In genomic region chr7:33109758-33110238, GRCh38 we compare ENCODE assay signal across 8 cellular contexts. TPM values are rescaled to one million over a fixed set of nuclear protein-coding genes. Genes with fewer than 3 reads are reported as not detected.
DNase-seq lines count a peak whose midpoint lies in the region; ATAC-seq, FAIRE-seq and TF ChIP-seq lines count a peak whose summit lies in the region.

No MANE protein-coding gene starts in this region.

- TF ChIP-seq CTCF in 22Rv1 (IDR thresholded peaks at IDR 0.05), result peak; percentile 39; the same call in 1 of the 2 replicates
- peak in 1 of 6 experiments; percentile 0 for TF ChIP-seq CTCF in esophagus squamous epithelium (IDR thresholded peaks at IDR 0.05)
- no peak for TF ChIP-seq CTCF in pancreas (IDR thresholded peaks at IDR 0.05)

- WGBS in esophagus squamous epithelium, 2 donors, result 12 to 17% methylated on average over 11 of the region's 11 CpGs
- WGBS in pancreas, 2 donors, result 24 to 28% methylated on average over 11 of the region's 11 CpGs

- H3K9me3 ChIP-seq in SK-N-MC (ENCODE audit: low read depth, low read length) (no peaks in the 10 kb centered on the region), esophagus squamous epithelium (no peaks in the 10 kb centered on the region), pancreas (no peaks in the 10 kb centered on the region)

- intact Hi-C loops in esophagus squamous epithelium (cut with DNase I) (no loop called here), pancreas (cut with DNase I) (loop anchor here in 1 of 3 donors (5.0 to 10.0 kb wide), 2 partner anchors 55 to 167 kb away; no protein-coding TSS in a partner anchor)

- peak overlapping the region; percentile 66 for H3K9ac ChIP-seq in SK-N-MC (ENCODE audit: insufficient read length)

- H3K4me1 ChIP-seq in esophagus squamous epithelium (peaks cover 17 to 45% (median 24%) of the 10 kb centered on the region in 3 donors), pancreas (peaks cover 13 to 23% (median 16%) of the 10 kb centered on the region in 3 donors)

- no peak for TF ChIP-seq POLR2A in esophagus squamous epithelium (IDR thresholded peaks at IDR 0.05)

- no peaks in the 10 kb centered on the region for H3K27me3 ChIP-seq in esophagus squamous epithelium
- no peaks in the 10 kb centered on the region for H3K27me3 ChIP-seq in pancreas

- H3K27ac ChIP-seq in 22Rv1 (peak overlapping the region; percentile 55), SK-N-MC (no peak overlapping the region), esophagus squamous epithelium (peak overlapping the region in 2 of 4 donors; percentile 29 to 88), pancreas (no peak overlapping the region)

- ATAC-seq in GM18502 (IDR thresholded peaks at IDR 0.05; ENCODE audit: poor library complexity, unreplicated experiment), result peak; percentile 2
- ATAC-seq in pancreas, result no peak
- no peak for ATAC-seq in HG03159 (IDR thresholded peaks at IDR 0.05; ENCODE audit: unreplicated experiment)

- FAIRE-seq in pancreas (lab: Jason Lieb, UNC), result no peak

- DNase-seq in SK-N-MC (ENCODE audit: low read depth, low spot score) (no peak), esophagus squamous epithelium (lab: John Stamatoyannopoulos, UW) (no peak), pancreas (no peak), NCI-H82 treated with DMSO at 0.1 percent for 48 hours (lab: John Stamatoyannopoulos, UW; ENCODE audit: unreplicated experiment) (no peak), kidney glomerular epithelial cell (lab: John Stamatoyannopoulos, UW) (no peak)

- H3K36me3 ChIP-seq in SK-N-MC (ENCODE audit: insufficient read depth, low read length) (peaks cover 2% of the 10 kb centered on the region; the same call in 1 of the 2 replicates), esophagus squamous epithelium (no peaks in the 10 kb centered on the region), pancreas (no peaks in the 10 kb centered on the region)

- H3K4me3 ChIP-seq in SK-N-MC (peak overlapping the region; percentile 86), esophagus squamous epithelium (peak overlapping the region; percentile 70 to 98 (median 96)), pancreas (peak overlapping the region; percentile 38 to 97 (median 86))

RNA-seq across cellular contexts. Expression of gene RP9, which starts 0.6 kb away (rescaled TPM):
- total RNA-seq in esophagus squamous epithelium (1 to 10 TPM; 1.5 to 5.9 (median 4.4) TPM), pancreas (10 to 100 TPM in 1 of 6 donors, 1 to 10 TPM in 5; 5.5 to 10.3 (median 7.1) TPM)
- 10 to 100 TPM in 1 of 2 donors, 1 to 10 TPM in 1; 8.1 to 20.1 TPM for polyA plus RNA-seq in pancreas

RNA-seq across cellular contexts. Expression of gene BBS9, which starts 19.6 kb away (rescaled TPM):
- total RNA-seq in esophagus squamous epithelium (10 to 100 TPM in 1 of 4 donors, 1 to 10 TPM in 3; 4.8 to 16.8 (median 7.6) TPM), pancreas (10 to 100 TPM in 1 of 6 donors, 1 to 10 TPM in 5; 4.4 to 10.8 (median 6.4) TPM)
- 1 to 10 TPM; 2.6 to 3.4 TPM for polyA plus RNA-seq in pancreas

RNA-seq across cellular contexts. Expression of gene NT5C3A, which starts 47.2 kb away (rescaled TPM):
- 10 to 100 TPM; 13.1 to 30.8 (median 26.8) TPM for total RNA-seq in esophagus squamous epithelium
- 10 to 100 TPM; 15.6 to 30.3 (median 24.6) TPM for total RNA-seq in pancreas
- 10 to 100 TPM; 13.8 to 25.1 TPM for polyA plus RNA-seq in pancreas
